ENCODE assay signal across 40 cellular contexts in genomic region chr2:140910683-140911082, GRCh38.
"Had no signal": no experiment of that assay in that cellular context is flagged by ENCODE, and none has a peak within 500 bp of the region (broad histone marks: within the 10 kb centered on the region; RNA-seq: fewer than 3 reads in every experiment).

No MANE protein-coding gene starts in this region.

- H3K9me3 Mint-ChIP-seq: activated naive CD8-positive, alpha-beta T cell treated with anti-CD3 and anti-CD28 coated beads, Interleukin-2, amount 10 ng/mL, durations not matched to agents 7 days and 5 days; brain had no signal

- H3K36me3 ChIP-seq: adrenal gland, ascending aorta, brain microvascular endothelial cell, cardiac muscle cell had no signal

- H3K27ac ChIP-seq: adrenal gland, ascending aorta, body of pancreas, brain microvascular endothelial cell, breast epithelium, cardiac muscle cell had no signal

- H3K4me1 ChIP-seq: adrenal gland, ascending aorta, body of pancreas, breast epithelium had no signal

- H3K4me1 Mint-ChIP-seq: activated naive CD4-positive, alpha-beta T cell treated with anti-CD3 and anti-CD28 coated beads, Interleukin-2, amount 10 ng/mL, durations not matched to agents 7 days and 5 days; activated naive CD4-positive, alpha-beta T cell treated with anti-CD3 and anti-CD28 coated beads, Interleukin-2, amount 50 U/mL, for 24 hours; activated naive CD8-positive, alpha-beta T cell treated with anti-CD3 and anti-CD28 coated beads for 36 hours; activated naive CD8-positive, alpha-beta T cell treated with anti-CD3 and anti-CD28 coated beads, Interleukin-2, amount 10 ng/mL, durations not matched to agents 7 days and 5 days; activated naive CD8-positive, alpha-beta T cell treated with anti-CD3 and anti-CD28 coated beads, Interleukin-2, amount 50 U/mL, for 24 hours; activated T-helper 17 cell treated with anti-CD3 and anti-CD28 coated beads, Interleukin-2, amount 50 U/mL, for 72 hours; central memory CD8-positive, alpha-beta T cell had no signal

- H3K27ac Mint-ChIP-seq: activated naive CD4-positive, alpha-beta T cell treated with anti-CD3 and anti-CD28 coated beads for 36 hours; activated naive CD4-positive, alpha-beta T cell treated with anti-CD3 and anti-CD28 coated beads, Interleukin-2, amount 10 ng/mL, durations not matched to agents 7 days and 5 days; activated naive CD4-positive, alpha-beta T cell treated with anti-CD3 and anti-CD28 coated beads, Interleukin-2, amount 50 U/mL, for 24 hours; activated naive CD4-positive, alpha-beta T cell treated with anti-CD3 and anti-CD28 coated beads, Interleukin-2, amount 50 U/mL, for 72 hours; activated naive CD8-positive, alpha-beta T cell; activated naive CD8-positive, alpha-beta T cell treated with anti-CD3 and anti-CD28 coated beads for 36 hours; activated naive CD8-positive, alpha-beta T cell treated with anti-CD3 and anti-CD28 coated beads, Interleukin-2, amount 10 ng/mL, durations not matched to agents 7 days and 5 days; activated naive CD8-positive, alpha-beta T cell treated with anti-CD3 and anti-CD28 coated beads, Interleukin-2, amount 50 U/mL, for 24 hours; activated T-cell treated with anti-CD3 and anti-CD28 coated beads, Interleukin-2, amount 50 U/mL, for 24 hours; activated T-cell treated with anti-CD3 and anti-CD28 coated beads, Interleukin-2, amount 50 U/mL, for 72 hours; activated T-helper 1 cell treated with anti-CD3 and anti-CD28 coated beads, Interleukin-12 subunit alpha, Interleukin-12 subunit beta, Interleukin-2, Interleukin-4 antibody, amounts not matched to agents 30 ng/mL and 10 ng/mL and 1 ng/mL, durations not matched to agents 14 hours and 24 hours and 36 hours; activated T-helper 17 cell treated with anti-CD3 and anti-CD28 coated beads, Interleukin-2, amount 50 U/mL, for 72 hours; activated T-helper 2 cell treated with anti-CD3 and anti-CD28 coated beads, Interferon-gamma antibody, Interleukin-2, Interleukin-4, amounts not matched to agents 10 μg/mL and 5 μg/mL and 100 μg/mL, durations not matched to agents 14 hours and 24 hours and 36 hours had no signal

- H3K4me3 ChIP-seq: adrenal gland, ascending aorta, body of pancreas, breast epithelium, cardiac muscle cell had no signal

- H3K4me3 Mint-ChIP-seq: activated naive CD4-positive, alpha-beta T cell treated with anti-CD3 and anti-CD28 coated beads for 36 hours; activated naive CD4-positive, alpha-beta T cell treated with anti-CD3 and anti-CD28 coated beads, Interleukin-2, amount 10 ng/mL, durations not matched to agents 7 days and 5 days; activated naive CD4-positive, alpha-beta T cell treated with anti-CD3 and anti-CD28 coated beads, Interleukin-2, amount 50 U/mL, for 24 hours; activated naive CD8-positive, alpha-beta T cell; activated naive CD8-positive, alpha-beta T cell treated with anti-CD3 and anti-CD28 coated beads for 36 hours; activated naive CD8-positive, alpha-beta T cell treated with anti-CD3 and anti-CD28 coated beads, Interleukin-2, amount 10 ng/mL, durations not matched to agents 7 days and 5 days; activated naive CD8-positive, alpha-beta T cell treated with anti-CD3 and anti-CD28 coated beads, Interleukin-2, amount 50 U/mL, for 24 hours; activated T-cell treated with anti-CD3 and anti-CD28 coated beads, Interleukin-2, amount 50 U/mL, for 24 hours; activated T-cell treated with anti-CD3 and anti-CD28 coated beads, Interleukin-2, amount 50 U/mL, for 4 hours; activated T-cell treated with anti-CD3 and anti-CD28 coated beads, Interleukin-2, amount 50 U/mL, for 72 hours; activated T-helper 1 cell treated with anti-CD3 and anti-CD28 coated beads, Interleukin-12 subunit alpha, Interleukin-12 subunit beta, Interleukin-2, Interleukin-4 antibody, amounts not matched to agents 30 ng/mL and 10 ng/mL and 1 ng/mL, durations not matched to agents 14 hours and 24 hours and 36 hours; activated T-helper 17 cell treated with anti-CD3 and anti-CD28 coated beads, Interleukin-2, amount 50 U/mL, for 72 hours; brain; central memory CD8-positive, alpha-beta T cell had no signal

- H3K36me3 Mint-ChIP-seq: activated naive CD4-positive, alpha-beta T cell treated with anti-CD3 and anti-CD28 coated beads, Interleukin-2, amount 10 ng/mL, durations not matched to agents 7 days and 5 days; activated naive CD4-positive, alpha-beta T cell treated with anti-CD3 and anti-CD28 coated beads, Interleukin-2, amount 50 U/mL, for 24 hours; activated naive CD4-positive, alpha-beta T cell treated with anti-CD3 and anti-CD28 coated beads, Interleukin-2, amount 50 U/mL, for 72 hours; activated naive CD8-positive, alpha-beta T cell; activated naive CD8-positive, alpha-beta T cell treated with anti-CD3 and anti-CD28 coated beads for 36 hours; activated naive CD8-positive, alpha-beta T cell treated with anti-CD3 and anti-CD28 coated beads, Interleukin-2, amount 10 ng/mL, durations not matched to agents 7 days and 5 days; brain had no signal

- H3K9me3 ChIP-seq: adrenal gland, ascending aorta, body of pancreas, breast epithelium had no signal

- H3K27me3 Mint-ChIP-seq: activated naive CD4-positive, alpha-beta T cell treated with anti-CD3 and anti-CD28 coated beads, Interleukin-2, amount 10 ng/mL, durations not matched to agents 7 days and 5 days; activated naive CD4-positive, alpha-beta T cell treated with anti-CD3 and anti-CD28 coated beads, Interleukin-2, amount 50 U/mL, for 24 hours; activated naive CD8-positive, alpha-beta T cell; activated naive CD8-positive, alpha-beta T cell treated with anti-CD3 and anti-CD28 coated beads for 36 hours; activated naive CD8-positive, alpha-beta T cell treated with anti-CD3 and anti-CD28 coated beads, Interleukin-2, amount 10 ng/mL, durations not matched to agents 7 days and 5 days; activated naive CD8-positive, alpha-beta T cell treated with anti-CD3 and anti-CD28 coated beads, Interleukin-2, amount 50 U/mL, for 24 hours; activated T-cell treated with anti-CD3 and anti-CD28 coated beads, Interleukin-2, amount 50 U/mL, for 24 hours; activated T-helper 17 cell treated with anti-CD3 and anti-CD28 coated beads, Interleukin-2, amount 50 U/mL, for 72 hours; brain; central memory CD8-positive, alpha-beta T cell had no signal

- DNase-seq: activated effector memory CD4-positive, alpha-beta T cell treated with anti-CD3 and anti-CD28 coated beads, Interleukin-2, amount 50 U/mL, for 16 hours; activated effector memory CD4-positive, alpha-beta T cell treated with Interleukin-2 at 50 U/mL for 16 hours; activated gamma-delta T cell; activated gamma-delta T cell treated with Interleukin-2 at 50 U/mL for 16 hours; activated naive CD4-positive, alpha-beta T cell; activated naive CD4-positive, alpha-beta T cell treated with anti-CD3 and anti-CD28 coated beads for 36 hours; activated naive CD4-positive, alpha-beta T cell treated with anti-CD3 and anti-CD28 coated beads, Interleukin-2, amount 10 ng/mL, durations not matched to agents 7 days and 5 days; activated naive CD4-positive, alpha-beta T cell treated with anti-CD3 and anti-CD28 coated beads, Interleukin-2, amount 50 U/mL, for 16 hours; activated naive CD4-positive, alpha-beta T cell treated with Interleukin-2 at 50 U/mL for 16 hours; activated naive CD8-positive, alpha-beta T cell treated with anti-CD3 and anti-CD28 coated beads for 36 hours; activated naive CD8-positive, alpha-beta T cell treated with anti-CD3 and anti-CD28 coated beads, Interleukin-2, amount 10 ng/mL, durations not matched to agents 7 days and 5 days; activated naive CD8-positive, alpha-beta T cell treated with anti-CD3 and anti-CD28 coated beads, Interleukin-2, amount 50 U/mL, for 24 hours; activated T-cell treated with anti-CD3 and anti-CD28 coated beads for 4 hours; activated T-cell treated with anti-CD3 and anti-CD28 coated beads, Interleukin-2, amount 50 U/mL, for 1 hour; activated T-cell treated with anti-CD3 and anti-CD28 coated beads, Interleukin-2, amount 50 U/mL, for 24 hours; activated T-cell treated with anti-CD3 and anti-CD28 coated beads, Interleukin-2, amount 50 U/mL, for 4 hours; activated T-cell treated with anti-CD3 and anti-CD28 coated beads, Interleukin-2, amount 50 U/mL, for 48 hours; activated T-cell treated with anti-CD3 and anti-CD28 coated beads, Interleukin-2, amount 50 U/mL, for 72 hours; adrenal gland; amniotic stem cell; amygdala; anterior cingulate cortex; aorta; body of pancreas; brain microvascular endothelial cell; caudate nucleus; central memory CD4-positive, alpha-beta T cell; cerebellar nuclear complex had no signal

- H3K27me3 ChIP-seq: adrenal gland, ascending aorta, body of pancreas, brain microvascular endothelial cell, breast epithelium, cardiac muscle cell had no signal

- FAIRE-seq: bronchial epithelial cell had no signal

- ATAC-seq: activated naive CD4-positive, alpha-beta T cell treated with anti-CD3 and anti-CD28 coated beads, Interleukin-2, amount 50 U/mL, for 72 hours; activated naive CD8-positive, alpha-beta T cell treated with anti-CD3 and anti-CD28 coated beads, Interleukin-2, amount 50 U/mL, for 24 hours; activated T-cell treated with anti-CD3 and anti-CD28 coated beads, Interleukin-2, amount 50 U/mL, for 4 hours; activated T-cell treated with anti-CD3 and anti-CD28 coated beads, Interleukin-2, amount 50 U/mL, for 72 hours; activated T-helper 17 cell treated with anti-CD3 and anti-CD28 coated beads, Interleukin-2, amount 50 U/mL, for 72 hours; body of pancreas had no signal
